In genomic region chr12:52025301-52026172, GRCh38 we compare ENCODE assay signal across 8 cellular contexts. TPM values are rescaled to one million over a fixed set of nuclear protein-coding genes. Genes with fewer than 3 reads are reported as not detected.
DNase-seq lines count a peak whose midpoint lies in the region; ATAC-seq and TF ChIP-seq lines count a peak whose summit lies in the region.

No MANE protein-coding gene starts in this region.

- H3K9ac ChIP-seq in BLaER1 treated with 17β-estradiol and CSF1 and Interleukin-3, amounts not matched to agents 10 nM and 100 nM = peak overlapping the region; percentile 46 to 79 (median 71)

- H3K4me1 ChIP-seq in BLaER1 treated with 17β-estradiol and CSF1 and Interleukin-3, amounts not matched to agents 10 nM and 100 nM = peaks cover 45 to 87% (median 84%) of the 10 kb centered on the region in 10 experiments
- peaks cover 38% of the 10 kb centered on the region for H3K4me1 ChIP-seq in suprapubic skin

- CTCF ChIA-PET in activated naive CD4-positive, alpha-beta T cell treated with anti-CD3 and anti-CD28 coated beads for 36 hours (lab: Charles Lee) = interaction anchor here (0.6 to 13.8 kb wide), 41 partner anchors 15 to 769 kb away, joined by 3 to 319 read pairs (median 4); partner anchors contain the start of genes ATG101, NR4A1, SMIM41 and TAMALIN

- no peaks in the 10 kb centered on the region for H3K27me3 ChIP-seq in BLaER1 treated with 17β-estradiol and CSF1 and Interleukin-3, amounts not matched to agents 10 nM and 100 nM
- H3K27me3 ChIP-seq in suprapubic skin = no peaks in the 10 kb centered on the region

- H3K27me3 Mint-ChIP-seq in activated naive CD4-positive, alpha-beta T cell treated with anti-CD3 and anti-CD28 coated beads for 36 hours (ENCODE audit: low read depth) = no peaks in the 10 kb centered on the region

- 11% methylated on average over 30 of the region's 36 CpGs for WGBS in suprapubic skin

- H4K20me1 ChIP-seq in BLaER1 treated with 17β-estradiol and CSF1 and Interleukin-3, amounts not matched to agents 10 nM and 100 nM = no peaks in the 10 kb centered on the region

- H3K4me3 ChIP-seq in BLaER1 treated with 17β-estradiol and CSF1 and Interleukin-3, amounts not matched to agents 10 nM and 100 nM = peak overlapping the region; percentile 33 to 57 (median 46); a peak in 15 of 20 replicates
- H3K4me3 ChIP-seq in suprapubic skin = peak overlapping the region; percentile 36

- H3K36me3 Mint-ChIP-seq in activated naive CD4-positive, alpha-beta T cell treated with anti-CD3 and anti-CD28 coated beads for 36 hours (ENCODE audit: low read depth) = no peaks in the 10 kb centered on the region

- no peak for TF ChIP-seq EP300 in suprapubic skin (IDR thresholded peaks at IDR 0.05)

- H3K4me1 Mint-ChIP-seq in activated naive CD4-positive, alpha-beta T cell treated with anti-CD3 and anti-CD28 coated beads for 36 hours (ENCODE audit: low read depth) = peaks cover 33% of the 10 kb centered on the region

- H3K4me2 ChIP-seq in BLaER1 treated with 17β-estradiol and CSF1 and Interleukin-3, amounts not matched to agents 10 nM and 100 nM = peak overlapping the region; percentile 84 to 96 (median 94)

- H3K36me3 ChIP-seq in BLaER1 treated with 17β-estradiol and CSF1 and Interleukin-3, amounts not matched to agents 10 nM and 100 nM = no peaks in the 10 kb centered on the region
- no peaks in the 10 kb centered on the region for H3K36me3 ChIP-seq in suprapubic skin

- no peak for TF ChIP-seq POLR2A in suprapubic skin (IDR thresholded peaks at IDR 0.05)

- peak overlapping the region in 10 of 11 experiments; percentile 15 to 74 (median 40); a peak in 12 of 22 replicates for H3K27ac ChIP-seq in BLaER1 treated with 17β-estradiol and CSF1 and Interleukin-3, amounts not matched to agents 10 nM and 100 nM
- peak overlapping the region; percentile 77 for H3K27ac ChIP-seq in suprapubic skin

- ATAC-seq in GM21619 (IDR thresholded peaks at IDR 0.05; ENCODE audit: unreplicated experiment) = peak; percentile 34
- peak; percentile 81 for ATAC-seq in omental fat pad (ENCODE audit: low FRiP score)

- H3K27ac Mint-ChIP-seq in activated naive CD4-positive, alpha-beta T cell treated with anti-CD3 and anti-CD28 coated beads for 36 hours = peak overlapping the region; percentile 97

- DNase-seq in NCI-H1048 (lab: John Stamatoyannopoulos, UW) (peak; percentile 70), SK-N-DZ (ENCODE audit: low spot score) (peak; percentile 89), glomerular visceral epithelial cell (ENCODE audit: extremely low spot score) (peak; percentile 91), omental fat pad (ENCODE audit: low spot score) (peak; percentile 95), suprapubic skin (ENCODE audit: low spot score in 2 of 2) (peak; percentile 94 to 95)
- peak; percentile 92 for DNase-seq in activated naive CD4-positive, alpha-beta T cell treated with anti-CD3 and anti-CD28 coated beads for 36 hours

- H3K9me3 Mint-ChIP-seq in activated naive CD4-positive, alpha-beta T cell treated with anti-CD3 and anti-CD28 coated beads for 36 hours = no peaks in the 10 kb centered on the region

- no peaks in the 10 kb centered on the region for H3K9me3 ChIP-seq in BLaER1 treated with 17β-estradiol and CSF1 and Interleukin-3, amounts not matched to agents 10 nM and 100 nM (replicated peaks in 1 of 11)
- H3K9me3 ChIP-seq in suprapubic skin = no peaks in the 10 kb centered on the region

- TF ChIP-seq CTCF in omental fat pad (IDR thresholded peaks at IDR 0.05) (peak in 2 of 3 donors; percentile 96 to 98), suprapubic skin (IDR thresholded peaks at IDR 0.05) (peak; percentile 92 to 99)

- peak overlapping the region; percentile 89 for H3K4me3 Mint-ChIP-seq in activated naive CD4-positive, alpha-beta T cell treated with anti-CD3 and anti-CD28 coated beads for 36 hours

- intact Hi-C loops in activated naive CD4-positive, alpha-beta T cell treated with anti-CD3 and anti-CD28 coated beads for 36 hours (cut with micrococcal nuclease) = loop anchor here (1.0 to 2.0 kb wide), 9 partner anchors 26 to 981 kb away; partner anchors contain the start of genes ACVR1B, ATG101, EIF4B and NR4A1

RNA-seq across cellular contexts. Expression of gene TAMALIN, which starts 18.8 kb away (rescaled TPM):
- 13.6 and 121 TPM in 2 replicates for polyA plus RNA-seq in SK-N-DZ (2014; cell fraction: cytosol; rRNA removed)
- 24.1 and 50.0 TPM in 2 replicates for polyA plus RNA-seq in SK-N-DZ (2014; cell fraction: nucleus; rRNA removed)
- 10 to 100 TPM; 14.7 to 14.8 TPM for total RNA-seq in activated naive CD4-positive, alpha-beta T cell treated with anti-CD3 and anti-CD28 coated beads for 36 hours
- 10 to 100 TPM; 19.0 to 67.9 (median 29.5) TPM for total RNA-seq in omental fat pad
- total RNA-seq in suprapubic skin = 10 to 100 TPM; 11.5 to 14.5 (median 12.5) TPM

RNA-seq across cellular contexts. Expression of gene NR4A1, which starts 25.7 kb away (rescaled TPM):
- polyA plus RNA-seq in SK-N-DZ (2014; cell fraction: cytosol; rRNA removed) = 14.7 and 19.6 TPM in 2 replicates
- polyA plus RNA-seq in SK-N-DZ (2014; cell fraction: nucleus; rRNA removed) = 16.8 and 20.0 TPM in 2 replicates
- total RNA-seq in activated naive CD4-positive, alpha-beta T cell treated with anti-CD3 and anti-CD28 coated beads for 36 hours = 10 to 100 TPM; 64.2 to 64.8 TPM
- total RNA-seq in omental fat pad (1,000 to 10,000 TPM in 1 of 4 donors, 100 to 1,000 TPM in 2, 10 to 100 TPM in 1; 74.9 to 1,106 (median 350) TPM), suprapubic skin (100 to 1,000 TPM; 141 to 775 (median 422) TPM)

RNA-seq across cellular contexts. Expression of gene ATG101, which starts 44.2 kb away (rescaled TPM):
- polyA plus RNA-seq in SK-N-DZ (2014; cell fraction: cytosol; rRNA removed) = 57.9 and 64.7 TPM in 2 replicates
- 40.6 and 41.2 TPM in 2 replicates for polyA plus RNA-seq in SK-N-DZ (2014; cell fraction: nucleus; rRNA removed)
- 10 to 100 TPM; 21.8 to 22.0 TPM for total RNA-seq in activated naive CD4-positive, alpha-beta T cell treated with anti-CD3 and anti-CD28 coated beads for 36 hours
- total RNA-seq in omental fat pad = 10 to 100 TPM; 33.6 to 65.5 (median 52.6) TPM
- 10 to 100 TPM; 39.5 to 76.1 (median 56.5) TPM for total RNA-seq in suprapubic skin

RNA-seq across cellular contexts. Expression of gene SMIM41, which starts 54.0 kb away (rescaled TPM):
- polyA plus RNA-seq in SK-N-DZ (2014; cell fraction: cytosol; rRNA removed) = not detected in 2 replicates
- not detected in 2 replicates for polyA plus RNA-seq in SK-N-DZ (2014; cell fraction: nucleus; rRNA removed)
- not detected for total RNA-seq in activated naive CD4-positive, alpha-beta T cell treated with anti-CD3 and anti-CD28 coated beads for 36 hours
- total RNA-seq in omental fat pad (1 to 10 TPM in 3 of 4 donors, not detected in 1; 1.1 to 1.9 (median 1.1) TPM), suprapubic skin (under 1 TPM in 2 of 4 donors, not detected in 2; 0.51 to 0.57 TPM)

Comparison
In these comparisons a context has a peak if more than half of its experiments do, and no peak if none do; other contexts are left out.
1. Peak in every context shown above with its lines: DNase-seq, ATAC-seq, H3K4me3 ChIP-seq and H3K27ac ChIP-seq.